In genomic region chr4:5444918-5445517, GRCh38 we compare ENCODE assay signal across 22 cellular contexts.
DNase-seq lines count a peak whose midpoint lies in the region; ATAC-seq and TF ChIP-seq lines count a peak whose summit lies in the region.
"Had no signal": no experiment of that assay in that cellular context is flagged by ENCODE, and none has a peak within 500 bp of the region (broad histone marks: within the 10 kb centered on the region; RNA-seq: fewer than 3 reads in every experiment).

No MANE protein-coding gene starts in this region.

- no peak overlapping the region for H3K4me3 Mint-ChIP-seq in neural crest cell
- H3K4me3 Mint-ChIP-seq: CD14-positive monocyte; CD8-positive, alpha-beta memory T cell had no signal

- TF ChIP-seq CTCF in right atrium auricular region (IDR thresholded peaks at IDR 0.05) (no peak), neural crest cell (conservative IDR thresholded peaks at IDR 0.05) (no peak)

- H3K27me3 ChIP-seq in right atrium auricular region (no peaks in the 10 kb centered on the region), right cardiac atrium (ENCODE audit: control insufficient read depth, insufficient read depth) (no peaks in the 10 kb centered on the region)
- H3K27me3 ChIP-seq: BE2C had no signal

- H3K36me3 Mint-ChIP-seq in neural crest cell (ENCODE audit: low read depth), result peaks cover 2% of the 10 kb centered on the region
- H3K36me3 Mint-ChIP-seq: CD8-positive, alpha-beta memory T cell had no signal

- intact Hi-C loops in right cardiac atrium (cut with DNase I), result no loop called here

- no peaks in the 10 kb centered on the region for H3K36me3 ChIP-seq in right atrium auricular region
- H3K36me3 ChIP-seq: BE2C had no signal

- no peak for ATAC-seq in right cardiac atrium
- ATAC-seq in GM21423 (IDR thresholded peaks at IDR 0.05; ENCODE audit: unreplicated experiment), result no peak
- no peak for ATAC-seq in HG02588 (IDR thresholded peaks at IDR 0.05; ENCODE audit: unreplicated experiment)

- DNase-seq in right atrium auricular region (ENCODE audit: low spot score), result peak; percentile 23
- DNase-seq in right cardiac atrium, result no peak
- peak; percentile 11 for DNase-seq in ecto neural progenitor cell (ENCODE audit: low spot score)
- no peak for DNase-seq in neural crest cell (ENCODE audit: low read depth, low spot score)
- DNase-seq in stimulated activated CD4-positive, alpha-beta T cell treated with anti-CD3 and anti-CD28 coated beads, Interleukin-1b, Interleukin-23, amount 100 ng/mL, for 48 hours, result no peak
- DNase-seq: 8988T; ACHN; BE2C; CD8-positive, alpha-beta memory T cell; DMS 273 treated with DMSO at 0.1 percent for 48 hours; DMS79; GF-D8; H7; KG1; MM.1S; NCI-H2029; NCI-H526 treated with DMSO at 0.1 percent for 48 hours; SIG-M5 had no signal

- H3K9me3 Mint-ChIP-seq in neural crest cell, result no peaks in the 10 kb centered on the region

- H3K9me3 ChIP-seq in right atrium auricular region (no peaks in the 10 kb centered on the region), right cardiac atrium (ENCODE audit: control insufficient read depth, low read length) (no peaks in the 10 kb centered on the region)
- H3K9me3 ChIP-seq: BE2C had no signal

- no peaks in the 10 kb centered on the region for H3K4me1 ChIP-seq in right atrium auricular region
- no peaks in the 10 kb centered on the region for H3K4me1 ChIP-seq in right cardiac atrium (ENCODE audit: control insufficient read depth, insufficient read depth, low read length)
- H3K4me1 ChIP-seq: BE2C had no signal

- H3K27ac ChIP-seq in right atrium auricular region (no peak overlapping the region), right cardiac atrium (ENCODE audit: low read length) (no peak overlapping the region)
- H3K27ac ChIP-seq: SK-N-MC had no signal

- H3K4me3 ChIP-seq in right atrium auricular region, result no peak overlapping the region
- no peak overlapping the region for H3K4me3 ChIP-seq in right cardiac atrium (ENCODE audit: low read length)
- H3K4me3 ChIP-seq: SK-N-MC had no signal

- WGBS in right cardiac atrium, result 85% methylated on average over 10 of the region's 10 CpGs

- H3K4me1 Mint-ChIP-seq in neural crest cell, result peaks cover 22% of the 10 kb centered on the region
- H3K4me1 Mint-ChIP-seq: CD14-positive monocyte; CD8-positive, alpha-beta memory T cell had no signal

- peaks cover 17% of the 10 kb centered on the region for H3K27me3 Mint-ChIP-seq in neural crest cell (ENCODE audit: low read depth)

- H3K27ac Mint-ChIP-seq in neural crest cell (ENCODE audit: unreplicated experiment), result peak overlapping the region; percentile 19
- H3K27ac Mint-ChIP-seq: CD14-positive monocyte; CD8-positive, alpha-beta memory T cell had no signal

Comparison
In these comparisons a context has a peak if more than half of its experiments do, and no peak if none do; other contexts are left out.
1. DNase-seq: peak in right atrium auricular region (single experiment) and ecto neural progenitor cell (single experiment); none in right cardiac atrium (0 of 3), neural crest cell (single experiment) and stimulated activated CD4-positive, alpha-beta T cell treated with anti-CD3 and anti-CD28 coated beads, Interleukin-1b, Interleukin-23, amount 100 ng/mL, for 48 hours (single experiment).